ENCODE assay signal across 9 cellular contexts in the genomic region with DNA sequence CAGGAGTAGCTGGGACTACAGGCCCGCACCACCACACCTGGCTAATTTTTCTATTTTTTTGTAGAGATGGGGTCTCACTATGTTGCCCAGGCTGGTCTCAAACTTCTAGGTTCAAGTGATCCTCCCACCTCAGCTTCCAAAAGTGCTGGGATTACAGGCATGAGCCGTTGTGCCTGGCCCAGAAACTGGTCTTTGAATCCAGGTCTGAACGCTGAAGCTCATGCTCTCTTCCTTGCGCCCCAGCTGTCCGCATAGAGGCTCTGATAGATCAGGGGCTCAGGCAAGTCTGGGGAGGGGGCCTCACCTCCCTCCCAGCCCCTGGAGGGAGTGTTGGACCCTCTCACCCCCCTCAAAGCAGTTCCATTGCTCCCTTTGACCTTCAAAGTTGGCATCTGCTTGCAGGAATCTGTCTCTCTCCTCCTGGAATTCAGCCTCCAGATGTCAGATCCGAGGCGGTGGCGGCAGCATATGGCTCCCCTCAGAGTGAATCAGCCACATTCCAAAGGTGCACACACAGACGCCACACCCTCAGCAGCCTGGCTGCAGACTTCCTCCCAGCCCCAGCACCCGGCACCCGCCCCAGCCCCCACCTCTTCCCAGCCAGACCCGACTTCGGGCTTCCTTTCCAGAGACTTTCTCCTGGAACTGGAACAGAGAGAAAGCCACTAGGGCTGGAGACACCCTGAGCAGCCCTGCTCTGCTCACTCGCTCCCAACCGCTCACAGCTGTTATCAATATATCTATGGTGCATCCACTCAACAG. TPM values are rescaled to one million over a fixed set of nuclear protein-coding genes. Genes with fewer than 3 reads are reported as not detected.
A peak's percentile ranks its signal among the peaks of the same experiment; 100 is the strongest.
DNase-seq lines count a peak whose midpoint lies in the region; ATAC-seq and TF ChIP-seq lines count a peak whose summit lies in the region.
"Had no signal": no experiment of that assay in that cellular context is flagged by ENCODE, and none has a peak within 500 bp of the region (broad histone marks: within the 10 kb centered on the region; RNA-seq: fewer than 3 reads in every experiment).

No MANE protein-coding gene starts in this region.

- H3K9me3 Mint-ChIP-seq in progenitor cell of endocrine pancreas (ENCODE audit: low read depth) = no peaks in the 10 kb centered on the region
- H3K9me3 Mint-ChIP-seq in natural killer cell treated with Interleukin-12 subunit alpha and Interleukin-12 subunit beta and Interleukin-15 and Interleukin-18, amount 100 ng/mL, for 72 hours = no peaks in the 10 kb centered on the region
- H3K9me3 Mint-ChIP-seq: T-helper 1 cell treated with Interleukin-12 subunit alpha and Interleukin-12 subunit beta and Interleukin-4 antibody, amounts not matched to agents 30 μg/mL and 1 μg/mL, for 36 hours had no signal

- ATAC-seq in natural killer cell treated with Interleukin-12 subunit alpha and Interleukin-12 subunit beta and Interleukin-15 and Interleukin-18, amount 100 ng/mL, for 72 hours = no peak

- POLR2A ChIA-PET in GM10248 (lab: Yijun Ruan, JAX) = no interaction called here

- CTCF ChIA-PET in GM10248 (lab: Yijun Ruan, JAX) = interaction anchor here (1.7 to 7.2 kb wide), 6 partner anchors 9 to 48 kb away, joined by 4 to 53 read pairs (median 8); a partner anchor contains a TSS

- H3K9ac ChIP-seq in ES-I3 (ENCODE audit: low read depth, low read length) = 0 out of 2 replicates have a peak overlapping the region, but pooled peaks have one; percentile 3

- no peaks in the 10 kb centered on the region for H3K27me3 Mint-ChIP-seq in progenitor cell of endocrine pancreas
- no peaks in the 10 kb centered on the region for H3K27me3 Mint-ChIP-seq in natural killer cell treated with Interleukin-12 subunit alpha and Interleukin-12 subunit beta and Interleukin-15 and Interleukin-18, amount 100 ng/mL, for 72 hours

- DNase-seq in SK-N-DZ (ENCODE audit: low spot score) (peak; percentile 52), germinal center (ENCODE audit: low spot score) (peak; percentile 7), progenitor cell of endocrine pancreas (ENCODE audit: low spot score, unreplicated experiment) (no peak), GM10248 (ENCODE audit: extremely low spot score) (no peak), T-helper 9 cell (no peak), GM19240 (ENCODE audit: insufficient read length, low spot score) (no peak)
- DNase-seq in natural killer cell treated with Interleukin-12 subunit alpha and Interleukin-12 subunit beta and Interleukin-15 and Interleukin-18, amount 100 ng/mL, for 72 hours (ENCODE audit: low spot score) = no peak

- no peaks in the 10 kb centered on the region for H3K36me3 ChIP-seq in ES-I3 (ENCODE audit: insufficient read depth, low read length)

- H3K9me3 ChIP-seq in ES-I3 (ENCODE audit: control insufficient read depth, insufficient read depth, low read length) = no peaks in the 10 kb centered on the region

- peak overlapping the region; percentile 89 for H3K27ac Mint-ChIP-seq in progenitor cell of endocrine pancreas
- no peak overlapping the region for H3K27ac Mint-ChIP-seq in natural killer cell treated with Interleukin-12 subunit alpha and Interleukin-12 subunit beta and Interleukin-15 and Interleukin-18, amount 100 ng/mL, for 72 hours
- H3K27ac Mint-ChIP-seq: T-helper 1 cell treated with Interleukin-12 subunit alpha and Interleukin-12 subunit beta and Interleukin-4 antibody, amounts not matched to agents 30 μg/mL and 1 μg/mL, for 36 hours had no signal

- H3K4me1 ChIP-seq in ES-I3 (ENCODE audit: insufficient read depth, low read length) = peaks cover 18% of the 10 kb centered on the region; the same call in 1 of the 2 replicates

- no peaks in the 10 kb centered on the region for H3K36me3 Mint-ChIP-seq in progenitor cell of endocrine pancreas (ENCODE audit: insufficient read depth)
- H3K36me3 Mint-ChIP-seq in natural killer cell treated with Interleukin-12 subunit alpha and Interleukin-12 subunit beta and Interleukin-15 and Interleukin-18, amount 100 ng/mL, for 72 hours = no peaks in the 10 kb centered on the region

- H3K4me1 Mint-ChIP-seq in progenitor cell of endocrine pancreas (ENCODE audit: low read depth) = peaks cover 12% of the 10 kb centered on the region
- H3K4me1 Mint-ChIP-seq in natural killer cell treated with Interleukin-12 subunit alpha and Interleukin-12 subunit beta and Interleukin-15 and Interleukin-18, amount 100 ng/mL, for 72 hours (ENCODE audit: low read depth in 2 of 2) = peaks cover 0 to 3% of the 10 kb centered on the region in 2 donors

- TF ChIP-seq CTCF in progenitor cell of endocrine pancreas (IDR thresholded peaks at IDR 0.05; ENCODE audit: unreplicated experiment) (no peak), GM10248 (IDR thresholded peaks at IDR 0.05; ENCODE audit: control extremely low read depth, extremely low read depth, low read depth, missing control alignments) (no peak)

- no peak overlapping the region for H3K4me3 Mint-ChIP-seq in progenitor cell of endocrine pancreas (ENCODE audit: low read depth)
- no peak overlapping the region for H3K4me3 Mint-ChIP-seq in natural killer cell treated with Interleukin-12 subunit alpha and Interleukin-12 subunit beta and Interleukin-15 and Interleukin-18, amount 100 ng/mL, for 72 hours
- H3K4me3 Mint-ChIP-seq: T-helper 1 cell treated with Interleukin-12 subunit alpha and Interleukin-12 subunit beta and Interleukin-4 antibody, amounts not matched to agents 30 μg/mL and 1 μg/mL, for 36 hours had no signal

RNA-seq across cellular contexts. Expression of a gene that starts 16.9 kb away (rescaled TPM):
- 4.4 and 4.5 TPM in 2 replicates for polyA plus RNA-seq in SK-N-DZ (2014; cell fraction: cytosol; rRNA removed)
- polyA plus RNA-seq in SK-N-DZ (2014; cell fraction: nucleus; rRNA removed) = 2.7 and 7.0 TPM in 2 replicates
- 22.2 and 23.2 TPM in 2 replicates for total RNA-seq in progenitor cell of endocrine pancreas
- total RNA-seq in natural killer cell treated with Interleukin-12 subunit alpha and Interleukin-12 subunit beta and Interleukin-15 and Interleukin-18, amount 100 ng/mL, for 72 hours = under 1 TPM; 0.31 to 0.43 TPM

RNA-seq across cellular contexts. Expression of a gene that starts 26.1 kb away (rescaled TPM):
- 26.4 and 28.4 TPM in 2 replicates for polyA plus RNA-seq in SK-N-DZ (2014; cell fraction: cytosol; rRNA removed)
- polyA plus RNA-seq in SK-N-DZ (2014; cell fraction: nucleus; rRNA removed) = 29.5 and 31.0 TPM in 2 replicates
- total RNA-seq in progenitor cell of endocrine pancreas = 22.9 and 29.0 TPM in 2 replicates
- total RNA-seq in natural killer cell treated with Interleukin-12 subunit alpha and Interleukin-12 subunit beta and Interleukin-15 and Interleukin-18, amount 100 ng/mL, for 72 hours = 10 to 100 TPM; 10.8 to 46.2 TPM

RNA-seq across cellular contexts. Expression of a gene that starts 52.2 kb away (rescaled TPM):
- polyA plus RNA-seq in SK-N-DZ (2014; cell fraction: cytosol; rRNA removed) = 187 and 191 TPM in 2 replicates
- polyA plus RNA-seq in SK-N-DZ (2014; cell fraction: nucleus; rRNA removed) = 181 and 215 TPM in 2 replicates
- total RNA-seq in progenitor cell of endocrine pancreas = 33.5 and 36.7 TPM in 2 replicates
- 100 to 1,000 TPM in 1 of 2 donors, 10 to 100 TPM in 1; 59.0 to 114 TPM for total RNA-seq in natural killer cell treated with Interleukin-12 subunit alpha and Interleukin-12 subunit beta and Interleukin-15 and Interleukin-18, amount 100 ng/mL, for 72 hours

RNA-seq across cellular contexts. Expression of a gene that starts 57.1 kb away (rescaled TPM):
- 0.08 and 0.31 TPM in 2 replicates for polyA plus RNA-seq in SK-N-DZ (2014; cell fraction: cytosol; rRNA removed)
- polyA plus RNA-seq in SK-N-DZ (2014; cell fraction: nucleus; rRNA removed) = 0.05 TPM in 1 of 2 replicates, not detected in the other
- 0.09 TPM in 1 of 2 replicates, not detected in the other for total RNA-seq in progenitor cell of endocrine pancreas
- total RNA-seq in natural killer cell treated with Interleukin-12 subunit alpha and Interleukin-12 subunit beta and Interleukin-15 and Interleukin-18, amount 100 ng/mL, for 72 hours = not detected

Comparison
In these comparisons a context has a peak if more than half of its experiments do, and no peak if none do; other contexts are left out.
1. DNase-seq: peak in SK-N-DZ (single experiment) and germinal center (single experiment); none in progenitor cell of endocrine pancreas (single experiment), GM10248 (single experiment), T-helper 9 cell (single experiment), natural killer cell treated with Interleukin-12 subunit alpha and Interleukin-12 subunit beta and Interleukin-15 and Interleukin-18, amount 100 ng/mL, for 72 hours (single experiment) and GM19240 (single experiment).
2. RNA of a gene that starts 16.9 kb away (total RNA-seq): 22.2 to 23.2 TPM in progenitor cell of endocrine pancreas; 0.31 to 0.43 TPM in natural killer cell treated with Interleukin-12 subunit alpha and Interleukin-12 subunit beta and Interleukin-15 and Interleukin-18, amount 100 ng/mL, for 72 hours; every median in the first group is over 10 times any median in the second.